ENCODE assay signal across 8 cellular contexts in the genomic region with DNA sequence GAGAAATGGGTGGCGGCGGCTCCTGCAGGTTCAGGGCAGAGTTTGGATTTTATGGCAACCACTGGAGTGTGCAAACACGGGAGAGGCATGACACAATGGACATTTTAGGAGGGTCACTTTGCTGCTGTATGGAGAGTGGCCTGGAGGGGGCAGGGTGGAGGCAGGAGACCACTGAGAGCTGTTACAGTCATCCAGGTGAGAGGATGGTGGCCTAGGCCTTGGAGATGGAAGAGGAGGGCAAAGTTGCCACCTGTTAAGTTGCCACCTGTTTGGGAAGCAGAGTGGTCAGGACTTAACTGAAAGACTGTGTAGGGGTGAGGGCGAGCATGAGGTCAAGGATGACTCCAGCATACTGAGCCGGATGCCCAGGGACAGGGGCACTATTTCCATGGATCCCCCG. TPM values are rescaled to one million over a fixed set of nuclear protein-coding genes. Genes with fewer than 3 reads are reported as not detected.
A peak's percentile ranks its signal among the peaks of the same experiment; 100 is the strongest.
DNase-seq lines count a peak whose midpoint lies in the region; ATAC-seq and TF ChIP-seq lines count a peak whose summit lies in the region.

No MANE protein-coding gene starts in this region.

- H3K4me1 Mint-ChIP-seq in Caco-2 (ENCODE audit: low read depth, unreplicated experiment): peaks cover 18% of the 10 kb centered on the region
- H3K4me1 Mint-ChIP-seq in WTC11: peaks cover 29% of the 10 kb centered on the region

- H3K27ac Mint-ChIP-seq in Caco-2 (ENCODE audit: unreplicated experiment): peak overlapping the region; percentile 21
- H3K27ac Mint-ChIP-seq in WTC11: peak overlapping the region; percentile 75

- TF ChIP-seq CTCF in Caco-2 (IDR thresholded peaks at IDR 0.05; ENCODE audit: insufficient read depth in 1 of 2, low read depth in 1 of 2, low read length in 1 of 2, severe bottlenecking in 1 of 2, unreplicated experiment in 1 of 2) (peak; percentile 83 to 85), WTC11 (IDR thresholded peaks at IDR 0.05) (peak; percentile 60), neutrophil (IDR thresholded peaks at IDR 0.05) (peak; percentile 55)

- peak; percentile 83 to 88 for DNase-seq in Caco-2
- peak; percentile 61 for DNase-seq in KBM-7
- peak; percentile 82 for DNase-seq in WTC11 (ENCODE audit: low spot score)
- peak; percentile 25 to 49 for DNase-seq in dermis microvascular lymphatic vessel endothelial cell (ENCODE audit: low read depth in 2 of 2)
- DNase-seq in mucosa of gallbladder (ENCODE audit: low spot score): no peak
- no peak for DNase-seq in NCI-H1436 treated with DMSO at 0.1 percent for 48 hours (lab: John Stamatoyannopoulos, UW)

- ATAC-seq in WTC11: peak; percentile 78
- no peak for ATAC-seq in HG03025 (IDR thresholded peaks at IDR 0.05; ENCODE audit: low FRiP score, unreplicated experiment)

- CTCF ChIA-PET in Caco-2 (lab: Charles Lee) (interaction anchor here (0.5 to 21.4 kb wide), 12 partner anchors 8 to 150 kb away, joined by 3 to 775 read pairs (median 4); a partner anchor contains a TSS), WTC11 (lab: Charles Lee) (interaction anchor here (0.5 to 7.3 kb wide), 31 partner anchors 8 to 156 kb away, joined by 3 to 112 read pairs (median 4); a partner anchor contains a TSS)

- H3K4me3 ChIP-seq in Caco-2 (ENCODE audit: low read depth, low read length): no peak overlapping the region
- H3K4me3 ChIP-seq in neutrophil (ENCODE audit: low read depth in 1 of 2, low read length in 1 of 2): no peak overlapping the region

- peaks cover 5% of the 10 kb centered on the region; the same call in 1 of the 2 replicates for H3K4me1 ChIP-seq in Caco-2
- H3K4me1 ChIP-seq in neutrophil (ENCODE audit: control insufficient read depth in 1 of 2, insufficient read depth in 1 of 2, low read depth in 1 of 2, low read length in 1 of 2): peaks cover 21 to 28% of the 10 kb centered on the region in 2 experiments

- H3K27me3 Mint-ChIP-seq in Caco-2 (ENCODE audit: insufficient read depth, unreplicated experiment) (peaks cover 7% of the 10 kb centered on the region), WTC11 (ENCODE audit: low read depth) (peaks cover 15% of the 10 kb centered on the region)

- H3K4me3 Mint-ChIP-seq in Caco-2 (ENCODE audit: unreplicated experiment): peak overlapping the region; percentile 66
- peak overlapping the region; percentile 61 for H3K4me3 Mint-ChIP-seq in WTC11

- H3K36me3 ChIP-seq in Caco-2 (ENCODE audit: control insufficient read depth, insufficient read depth, low read length) (peaks cover 2% of the 10 kb centered on the region; the same call in 1 of the 2 replicates), neutrophil (peaks cover 4% of the 10 kb centered on the region)

- H3K27me3 ChIP-seq in Caco-2 (replicated peaks; ENCODE audit: control insufficient read depth, insufficient read depth, low read length) (0 out of 2 replicates have a peak, but pooled peaks cover 3% of the 10 kb centered on the region), neutrophil (peaks cover 4% of the 10 kb centered on the region)

- in situ Hi-C loops in KBM-7 (cut with MboI; ENCODE audit: low pct_unique_long_range_greater_than_20kb, low sequenced_read_pairs): no loop called here

- intact Hi-C loops in Caco-2 (cut with micrococcal nuclease; ENCODE audit: unreplicated experiment): loop anchor here (1.0 to 5.0 kb wide), 2 partner anchors 80 to 118 kb away; a partner anchor contains a TSS

- H3K9me3 ChIP-seq in Caco-2 (no peaks in the 10 kb centered on the region), neutrophil (no peaks in the 10 kb centered on the region)

- no peak overlapping the region for H3K27ac ChIP-seq in neutrophil

- H3K9me3 Mint-ChIP-seq in Caco-2 (ENCODE audit: unreplicated experiment) (no peaks in the 10 kb centered on the region), WTC11 (no peaks in the 10 kb centered on the region)

- no TSS peak for BruUV-seq in Caco-2 (replicated peaks; lab: Mats Ljungman, UMichigan)

- peaks cover 45% of the 10 kb centered on the region for H3K36me3 Mint-ChIP-seq in Caco-2 (ENCODE audit: insufficient read depth, unreplicated experiment)
- peaks cover 11% of the 10 kb centered on the region for H3K36me3 Mint-ChIP-seq in WTC11

- POLR2A ChIA-PET in Caco-2 (lab: Charles Lee) (interaction anchor here (1.3 kb wide), 2 partner anchors 12 to 36 kb away, joined by 3 to 4 read pairs; a partner anchor contains a TSS), WTC11 (lab: Charles Lee) (interaction anchor here (0.9 kb wide), 1 partner anchor 12 kb away, joined by 4 read pairs; a partner anchor contains a TSS)

TF ChIP-seq in WTC11, 78 proteins besides CTCF, POLR2A, EP300 and RAD21:
- TF ChIP-seq MYBL2 (CRISPR knock-in tag; IDR thresholded peaks at IDR 0.05) (no peak), ZNF219 (CRISPR knock-in tag; IDR thresholded peaks at IDR 0.05; ENCODE audit: borderline replicate concordance) (no peak), ZNF317 (CRISPR knock-in tag; IDR thresholded peaks at IDR 0.05; ENCODE audit: borderline replicate concordance, low read depth) (no peak)
- TF ChIP-seq, protein P1, sequence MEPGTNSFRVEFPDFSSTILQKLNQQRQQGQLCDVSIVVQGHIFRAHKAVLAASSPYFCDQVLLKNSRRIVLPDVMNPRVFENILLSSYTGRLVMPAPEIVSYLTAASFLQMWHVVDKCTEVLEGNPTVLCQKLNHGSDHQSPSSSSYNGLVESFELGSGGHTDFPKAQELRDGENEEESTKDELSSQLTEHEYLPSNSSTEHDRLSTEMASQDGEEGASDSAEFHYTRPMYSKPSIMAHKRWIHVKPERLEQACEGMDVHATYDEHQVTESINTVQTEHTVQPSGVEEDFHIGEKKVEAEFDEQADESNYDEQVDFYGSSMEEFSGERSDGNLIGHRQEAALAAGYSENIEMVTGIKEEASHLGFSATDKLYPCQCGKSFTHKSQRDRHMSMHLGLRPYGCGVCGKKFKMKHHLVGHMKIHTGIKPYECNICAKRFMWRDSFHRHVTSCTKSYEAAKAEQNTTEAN (CRISPR knock-in tag; IDR thresholded peaks at IDR 0.05): no peak

RNA-seq across cellular contexts. Expression of a gene that starts 2.3 kb away (rescaled TPM):
- 55.1 and 63.5 TPM in 2 replicates for total RNA-seq in Caco-2 (2022)
- 25.7 to 45.5 TPM (median 26.7 TPM) in 3 replicates for total RNA-seq in WTC11 (2021)
- 3.6 and 5.3 TPM in 2 replicates for total RNA-seq in dermis microvascular lymphatic vessel endothelial cell
- 45.0 TPM for total RNA-seq in mucosa of gallbladder

RNA-seq across cellular contexts. Expression of a gene that starts 12.2 kb away (rescaled TPM):
- total RNA-seq in Caco-2 (2022) (384 and 389 TPM in 2 replicates), WTC11 (2021) (220 to 222 TPM (median 221 TPM) in 3 replicates), dermis microvascular lymphatic vessel endothelial cell (234 and 250 TPM in 2 replicates), mucosa of gallbladder (140 TPM)

RNA-seq across cellular contexts. Expression of a gene that starts 14.4 kb away (rescaled TPM):
- 0.26 TPM in 1 of 2 replicates, not detected in the other for total RNA-seq in Caco-2 (2022)
- total RNA-seq in WTC11 (2021): 0.72 to 1.0 TPM (median 0.96 TPM) in 3 replicates
- total RNA-seq in dermis microvascular lymphatic vessel endothelial cell: 0.13 TPM in 2 replicates
- 10.6 TPM for total RNA-seq in mucosa of gallbladder

RNA-seq across cellular contexts. Expression of a gene that starts 16.1 kb away (rescaled TPM):
- 4.5 and 5.8 TPM in 2 replicates for total RNA-seq in Caco-2 (2022)
- total RNA-seq in WTC11 (2021): 0.48 to 0.92 TPM (median 0.92 TPM) in 3 replicates
- 1.7 and 2.4 TPM in 2 replicates for total RNA-seq in dermis microvascular lymphatic vessel endothelial cell
- 4.0 TPM for total RNA-seq in mucosa of gallbladder

RNA-seq across cellular contexts. Expression of a gene that starts 26.0 kb away (rescaled TPM):
- total RNA-seq in Caco-2 (2022): 0.09 and 0.28 TPM in 2 replicates
- total RNA-seq in WTC11 (2021): 1.3 to 2.6 TPM (median 2.4 TPM) in 3 replicates
- total RNA-seq in dermis microvascular lymphatic vessel endothelial cell: 0.13 and 0.26 TPM in 2 replicates
- 78.4 TPM for total RNA-seq in mucosa of gallbladder

Comparison
In these comparisons a context has a peak if more than half of its experiments do, and no peak if none do; other contexts are left out.
1. DNase-seq: peak in Caco-2 (2 of 2), KBM-7 (single experiment), WTC11 (single experiment) and dermis microvascular lymphatic vessel endothelial cell (2 of 2); none in mucosa of gallbladder (single experiment) and NCI-H1436 treated with DMSO at 0.1 percent for 48 hours (single experiment).
2. Peak in every context shown above with its lines, with median percentiles within 50 percentile points of each other: CTCF ChIP-seq.